ENCODE assay signal across 18 cellular contexts in the genomic region with DNA sequence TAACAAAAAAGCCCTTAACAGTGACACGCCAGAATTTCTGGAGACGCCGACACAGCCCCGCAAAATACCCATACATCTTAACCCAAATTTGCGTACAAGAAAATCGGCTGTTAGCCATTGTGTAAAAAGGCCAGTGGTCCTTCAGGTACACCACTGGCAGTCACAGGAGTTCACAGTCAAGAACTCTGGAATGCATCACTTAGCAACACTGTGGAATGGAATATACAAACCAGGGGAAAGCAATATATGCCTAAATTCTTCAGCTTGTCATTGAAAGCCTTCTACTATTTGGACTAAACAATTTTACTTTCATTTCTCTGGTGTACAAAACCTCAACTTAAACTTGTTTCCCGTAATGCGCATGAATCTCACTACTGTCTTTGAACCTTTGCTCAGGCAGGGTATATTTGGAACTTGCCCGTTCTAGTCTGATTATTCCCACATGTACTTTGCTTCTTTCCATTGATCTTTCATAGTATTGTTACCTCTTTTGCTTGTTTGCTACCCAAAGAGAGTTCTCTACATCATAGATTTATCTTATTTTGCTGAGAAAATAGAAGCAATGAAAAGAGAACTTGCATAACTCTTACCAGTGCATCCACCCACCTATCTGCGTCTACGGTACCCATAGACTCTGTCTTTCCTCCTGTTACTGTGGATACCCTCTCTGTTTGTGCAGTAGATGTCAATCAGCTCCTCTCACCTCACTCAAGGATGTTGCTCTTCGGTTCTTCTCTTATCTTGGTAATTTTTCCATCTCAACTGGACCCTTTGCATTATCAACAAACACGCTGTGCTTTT. TPM values are rescaled to one million over a fixed set of nuclear protein-coding genes. Genes with fewer than 3 reads are reported as not detected.
DNase-seq lines count a peak whose midpoint lies in the region; ATAC-seq, FAIRE-seq and TF ChIP-seq lines count a peak whose summit lies in the region.
"Had no signal": no experiment of that assay in that cellular context is flagged by ENCODE, and none has a peak within 500 bp of the region (broad histone marks: within the 10 kb centered on the region; RNA-seq: fewer than 3 reads in every experiment).

A gene (minus strand): TSS at position 178 of the 801 bp plus-strand sequence. CDS start 60 bp downstream, at position 118.

- intact Hi-C loops in activated CD8-positive, alpha-beta T cell treated with anti-CD3 and anti-CD28 coated beads for 36 hours (cut with micrococcal nuclease): loop anchor here (5.0 kb wide), 1 partner anchor 218 kb away; no protein-coding TSS in a partner anchor
- intact Hi-C loops in HepG2 (cut with micrococcal nuclease; ENCODE audit: unreplicated experiment) (no loop called here), upper lobe of right lung (cut with DNase I) (no loop called here)

- peak within 1 kb of the TSS; percentile 5 for H3K27ac ChIP-seq in cardiac muscle cell
- H3K27ac ChIP-seq in right atrium auricular region: no peak within 1 kb of the TSS
- H3K27ac ChIP-seq in HepG2 (ENCODE audit: extremely low read length, insufficient read depth, low read length): no peak within 1 kb of the TSS
- no peak within 1 kb of the TSS for H3K27ac ChIP-seq in upper lobe of right lung
- H3K27ac ChIP-seq: epithelial cell of prostate, uterus had no signal

- peak in 1 of 2 donors; percentile 24 for DNase-seq in cardiac muscle cell (ENCODE audit: low read depth in 1 of 2, low spot score in 1 of 2)
- no peak for DNase-seq in right atrium auricular region (ENCODE audit: low spot score)
- no peak for DNase-seq in activated CD8-positive, alpha-beta T cell treated with anti-CD3 and anti-CD28 coated beads for 36 hours
- DNase-seq in HepG2 (ENCODE audit: low spot score): no peak
- DNase-seq in upper lobe of right lung: no peak
- DNase-seq in NCI-H345 (lab: John Stamatoyannopoulos, UW): no peak
- DNase-seq: activated effector memory CD4-positive, alpha-beta T cell treated with anti-CD3 and anti-CD28 coated beads, Interleukin-2, amount 50 U/mL, for 16 hours; NCI-H1048; NCI-H2081 treated with DMSO at 0.1 percent for 48 hours; NCI-H524 treated with DMSO at 0.1 percent for 48 hours; occipital lobe; SW 1271; uterus had no signal

- peaks cover 24% of the 10 kb centered on the region for H3K4me1 ChIP-seq in cardiac muscle cell (ENCODE audit: low read depth)
- H3K4me1 ChIP-seq in right atrium auricular region: no peaks in the 10 kb centered on the region
- peaks cover 42% of the 10 kb centered on the region for H3K4me1 ChIP-seq in HepG2 (ENCODE audit: insufficient read depth, low read length)
- no peaks in the 10 kb centered on the region for H3K4me1 ChIP-seq in upper lobe of right lung
- H3K4me1 ChIP-seq: uterus had no signal

- H3K9me3 ChIP-seq in cardiac muscle cell (ENCODE audit: low read depth) (no peaks in the 10 kb centered on the region), right atrium auricular region (no peaks in the 10 kb centered on the region), HepG2 (ENCODE audit: low read length) (no peaks in the 10 kb centered on the region), upper lobe of right lung (no peaks in the 10 kb centered on the region)
- H3K9me3 ChIP-seq: uterus had no signal

- H3K36me3 ChIP-seq in cardiac muscle cell (no peaks in the 10 kb centered on the region), right atrium auricular region (no peaks in the 10 kb centered on the region), HepG2 (replicated peaks in 1 of 2; ENCODE audit: control insufficient read depth in 1 of 2, insufficient read depth in 2 of 2, low read length in 2 of 2) (no peaks in the 10 kb centered on the region), upper lobe of right lung (no peaks in the 10 kb centered on the region)
- H3K36me3 ChIP-seq: uterus had no signal

- no peak for TF ChIP-seq POLR2A in HepG2 (IDR thresholded peaks at IDR 0.05; ENCODE audit: insufficient read depth in 1 of 2, low read depth in 2 of 2, low read length in 2 of 2)

- no TSS peak for BruUV-seq in HepG2 (replicated peaks; lab: Mats Ljungman, UMichigan)

- H3K9ac ChIP-seq in HepG2 (ENCODE audit: insufficient read depth, low read depth, low read length): no peak within 1 kb of the TSS

- H3K4me1 Mint-ChIP-seq in activated CD8-positive, alpha-beta T cell treated with anti-CD3 and anti-CD28 coated beads for 36 hours (ENCODE audit: low read depth): peaks cover 30% of the 10 kb centered on the region

- H3K4me2 ChIP-seq in HepG2 (ENCODE audit: low read depth, low read length): peak within 1 kb of the TSS; percentile 52

- no peaks in the 10 kb centered on the region for H4K20me1 ChIP-seq in HepG2 (ENCODE audit: insufficient read depth, low read length)

- in situ Hi-C loops in HepG2 (cut with HindIII; ENCODE audit: extremely low pct_ligation_motif_present, low pct_unique_long_range_greater_than_20kb): no loop called here

- no peak within 1 kb of the TSS for H3K4me3 ChIP-seq in cardiac muscle cell
- H3K4me3 ChIP-seq in right atrium auricular region: no peak within 1 kb of the TSS
- 0 out of 6 replicates have a peak within 1 kb of the TSS, but pooled peaks of 1 of the 3 experiments have one; percentile 7 for H3K4me3 ChIP-seq in HepG2 (replicated peaks in 1 of 3; ENCODE audit: insufficient read depth in 1 of 3, low read depth in 2 of 3, low read length in 3 of 3)
- H3K4me3 ChIP-seq in upper lobe of right lung: no peak within 1 kb of the TSS
- H3K4me3 ChIP-seq: uterus had no signal

- H3K27ac Mint-ChIP-seq in activated CD8-positive, alpha-beta T cell treated with anti-CD3 and anti-CD28 coated beads for 36 hours: peak within 1 kb of the TSS; percentile 22

- no peaks in the 10 kb centered on the region for H3K79me2 ChIP-seq in HepG2 (ENCODE audit: insufficient read depth, low read length)

- TF ChIP-seq CTCF in cardiac muscle cell (IDR thresholded peaks at IDR 0.05; ENCODE audit: low read depth, low read length) (no peak), right atrium auricular region (IDR thresholded peaks at IDR 0.05) (no peak), HepG2 (CRISPR knock-in tag; IDR thresholded peaks at IDR 0.05) (no peak), upper lobe of right lung (IDR thresholded peaks at IDR 0.05) (no peak)
- TF ChIP-seq CTCF in activated CD8-positive, alpha-beta T cell treated with anti-CD3 and anti-CD28 coated beads for 36 hours (IDR thresholded peaks at IDR 0.05): no peak

- H2AFZ ChIP-seq in HepG2 (ENCODE audit: low read length): no peak within 1 kb of the TSS

- H3K27me3 ChIP-seq in cardiac muscle cell: no peaks in the 10 kb centered on the region
- H3K27me3 ChIP-seq in right atrium auricular region: no peaks in the 10 kb centered on the region
- H3K27me3 ChIP-seq in HepG2 (ENCODE audit: control insufficient read depth in 1 of 2, insufficient read depth in 2 of 2, low read length in 2 of 2): no peaks in the 10 kb centered on the region
- no peaks in the 10 kb centered on the region for H3K27me3 ChIP-seq in upper lobe of right lung
- H3K27me3 ChIP-seq: uterus had no signal

- TF ChIP-seq EP300 in HepG2 (IDR thresholded peaks at IDR 0.05; ENCODE audit: low read depth in 2 of 2, low read length in 2 of 2) (no peak), HepG2 (CRISPR knock-in tag; IDR thresholded peaks at IDR 0.05; ENCODE audit: borderline replicate concordance) (no peak)

- ATAC-seq in activated CD8-positive, alpha-beta T cell treated with anti-CD3 and anti-CD28 coated beads for 36 hours: no peak
- peak; percentile 52 for ATAC-seq in HepG2
- peak; percentile 59 for ATAC-seq in upper lobe of right lung
- no peak for ATAC-seq in GM21390 (IDR thresholded peaks at IDR 0.05; ENCODE audit: unreplicated experiment)

- peak; percentile 56 for FAIRE-seq in HepG2 (lab: Jason Lieb, UNC)
- FAIRE-seq: D721Med, frontal cortex had no signal

- WGBS in HepG2 (ENCODE audit: low lambda C conversion rate): 45% methylated on average over 13 of the region's 13 CpGs

- POLR2A ChIA-PET in activated CD8-positive, alpha-beta T cell treated with anti-CD3 and anti-CD28 coated beads for 36 hours (lab: Charles Lee): interaction anchor here (0.9 to 2.5 kb wide), 4 partner anchors 9 to 77 kb away, joined by 3 to 8 read pairs (median 4); no protein-coding TSS in a partner anchor
- POLR2A ChIA-PET in HepG2 (lab: Yijun Ruan, JAX): interaction anchor here (1.0 kb wide), 1 partner anchor 77 kb away, joined by 3 read pairs; no protein-coding TSS in a partner anchor

- no peaks in the 10 kb centered on the region for H3K27me3 Mint-ChIP-seq in activated CD8-positive, alpha-beta T cell treated with anti-CD3 and anti-CD28 coated beads for 36 hours

- H3K9me3 Mint-ChIP-seq in activated CD8-positive, alpha-beta T cell treated with anti-CD3 and anti-CD28 coated beads for 36 hours: peaks cover 1% of the 10 kb centered on the region

- H3K36me3 Mint-ChIP-seq in activated CD8-positive, alpha-beta T cell treated with anti-CD3 and anti-CD28 coated beads for 36 hours (ENCODE audit: low read depth): peaks cover 7% of the 10 kb centered on the region

- H3K4me3 Mint-ChIP-seq in activated CD8-positive, alpha-beta T cell treated with anti-CD3 and anti-CD28 coated beads for 36 hours: no peak within 1 kb of the TSS

- CTCF ChIA-PET in activated CD8-positive, alpha-beta T cell treated with anti-CD3 and anti-CD28 coated beads for 36 hours (lab: Charles Lee): interaction anchor here (0.7 kb wide), 1 partner anchor 20 kb away, joined by 3 read pairs; no protein-coding TSS in a partner anchor
- CTCF ChIA-PET in HepG2 (lab: Yijun Ruan, JAX; ENCODE audit: low intra/inter-chr PET ratio, low total read pairs): no interaction called here

- TF ChIP-seq RAD21 in HepG2 (CRISPR knock-in tag; IDR thresholded peaks at IDR 0.05): no peak

RNA-seq across cellular contexts. Expression of the gene that starts here (rescaled TPM):
- not detected in 2 replicates for total RNA-seq in cardiac muscle cell
- not detected in 2 replicates for polyA plus RNA-seq in cardiac muscle cell
- total RNA-seq in right atrium auricular region: not detected
- under 1 TPM in 1 of 2 experiments, not detected in 1; 0.40 TPM for total RNA-seq in activated CD8-positive, alpha-beta T cell treated with anti-CD3 and anti-CD28 coated beads for 36 hours
- not detected in 2 replicates for total RNA-seq in HepG2 (2016; rRNA removed; fragmentation: Illumina TruSeq; extraction: Trizol)
- not detected in 2 replicates for total RNA-seq in HepG2 (2016; cell fraction: cytosol; rRNA removed; fragmentation: Illumina TruSeq; extraction: Trizol; ENCODE audit: low read depth)
- total RNA-seq in HepG2 (2016; cell fraction: insoluble cytoplasmic fraction; rRNA removed; fragmentation: Illumina TruSeq; extraction: Trizol): not detected in 2 replicates
- not detected in 2 replicates for total RNA-seq in HepG2 (2016; cell fraction: membrane; rRNA removed; fragmentation: Illumina TruSeq; extraction: Trizol)
- total RNA-seq in HepG2 (2016; cell fraction: nucleus; rRNA removed; fragmentation: Illumina TruSeq; extraction: Trizol): not detected in 2 replicates
- not detected in 2 replicates for polyA plus RNA-seq in HepG2 (2011; rRNA removed)
- polyA plus RNA-seq in HepG2 (2011; cell fraction: cytosol; rRNA removed): not detected in 2 replicates
- not detected in 2 replicates for polyA plus RNA-seq in HepG2 (2011; cell fraction: nucleus; rRNA removed)
- not detected in 2 replicates for polyA plus RNA-seq in HepG2 (2012)
- polyA plus RNA-seq in HepG2 (2016; cell fraction: cytosol; fragmentation: Illumina TruSeq; extraction: Trizol; ENCODE audit: low read depth): not detected in 2 replicates
- polyA plus RNA-seq in HepG2 (2016; cell fraction: insoluble cytoplasmic fraction; fragmentation: Illumina TruSeq; extraction: Trizol; ENCODE audit: low read depth): not detected in 2 replicates
- polyA plus RNA-seq in HepG2 (2016; cell fraction: membrane; fragmentation: Illumina TruSeq; extraction: Trizol; ENCODE audit: low read depth): not detected in 2 replicates
- not detected in 2 replicates for polyA plus RNA-seq in HepG2 (2016; cell fraction: nucleus; fragmentation: Illumina TruSeq; extraction: Trizol; ENCODE audit: insufficient read depth, low read depth)
- polyA minus RNA-seq in HepG2 (2011; rRNA and poly(A)+ RNA removed; ENCODE audit: low replicate concordance): not detected in 2 replicates
- not detected in 2 replicates for polyA minus RNA-seq in HepG2 (2011; cell fraction: cytosol; rRNA and poly(A)+ RNA removed)
- polyA minus RNA-seq in HepG2 (2011; cell fraction: nucleus; rRNA and poly(A)+ RNA removed): not detected in 2 replicates
- total RNA-seq in upper lobe of right lung: not detected
- total RNA-seq: frontal cortex, mononuclear cell, occipital lobe, uterus had no signal

Comparison
In these comparisons a context has a peak if more than half of its experiments do, and no peak if none do; other contexts are left out.
1. Peak in ATAC-seq and H3K4me2 ChIP-seq in HepG2; RNA of the gene not detected or under 1 TPM.
2. Peak in ATAC-seq in upper lobe of right lung; RNA of the gene not detected or under 1 TPM.